19 cellular contexts compared by ENCODE assay signal in the genomic region with DNA sequence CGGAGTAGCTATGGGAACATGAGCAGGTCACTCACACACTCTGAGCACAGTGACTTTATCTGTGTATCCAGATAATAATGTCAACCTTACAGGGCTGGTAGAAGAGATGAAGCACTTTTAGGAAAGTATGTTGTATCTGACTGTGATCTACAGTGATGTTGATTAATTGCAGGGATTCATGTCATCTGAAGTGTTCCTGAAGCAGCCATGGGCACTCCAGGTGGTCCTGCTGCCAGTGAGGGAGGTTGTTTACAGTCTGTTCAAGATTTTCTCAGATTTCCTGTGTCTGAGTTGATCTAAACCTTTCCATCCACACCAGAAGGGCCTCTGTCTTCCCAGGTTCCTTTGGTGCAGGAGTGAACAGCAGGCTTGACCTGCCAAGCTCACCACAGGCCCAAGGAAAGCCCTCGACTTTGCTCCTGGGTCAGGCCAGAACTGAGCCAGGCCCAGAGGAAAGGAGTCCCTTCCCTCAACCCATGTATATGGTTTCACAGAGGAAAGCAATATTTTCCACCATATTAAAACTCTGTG. TPM values are rescaled to one million over a fixed set of nuclear protein-coding genes. Genes with fewer than 3 reads are reported as not detected.
"Had no signal": no experiment of that assay in that cellular context is flagged by ENCODE, and none has a peak within 500 bp of the region (broad histone marks: within the 10 kb centered on the region; RNA-seq: fewer than 3 reads in every experiment).

No MANE protein-coding gene starts in this region.

- H3K4me3 ChIP-seq: body of pancreas, left ventricle myocardium inferior, spleen, tibial nerve had no signal

- H3K4me3 Mint-ChIP-seq: activated naive CD4-positive, alpha-beta T cell treated with anti-CD3 and anti-CD28 coated beads, Interleukin-2, amount 50 U/mL, for 24 hours; central memory CD8-positive, alpha-beta T cell; effector memory CD8-positive, alpha-beta T cell; memory B cell; natural killer cell treated with Interleukin-12 subunit alpha and Interleukin-12 subunit beta and Interleukin-15 and Interleukin-18, amount 100 ng/mL, for 72 hours; stimulated activated memory B cell treated with anti-CD40 and anti-IgM and Interleukin-4, amounts not matched to agents 10 μg/mL and 1 μg/mL and 100 μg/mL, for 72 hours had no signal

- H3K36me3 Mint-ChIP-seq: activated naive CD4-positive, alpha-beta T cell treated with anti-CD3 and anti-CD28 coated beads, Interleukin-2, amount 50 U/mL, for 24 hours; memory B cell; natural killer cell treated with Interleukin-12 subunit alpha and Interleukin-12 subunit beta and Interleukin-15 and Interleukin-18, amount 100 ng/mL, for 72 hours; stimulated activated memory B cell treated with anti-CD40 and anti-IgM and Interleukin-4, amounts not matched to agents 10 μg/mL and 1 μg/mL and 100 μg/mL, for 72 hours had no signal

- ATAC-seq: activated CD4-positive, CD25-positive, alpha-beta regulatory T cell treated with anti-CD3 and anti-CD28 coated beads, Interleukin-2, amount 50 U/mL, for 24 hours; body of pancreas; effector memory CD8-positive, alpha-beta T cell; natural killer cell treated with Interleukin-12 subunit alpha and Interleukin-12 subunit beta and Interleukin-15 and Interleukin-18, amount 100 ng/mL, for 72 hours; sciatic nerve; stimulated activated memory B cell treated with anti-CD40 and anti-IgM and Interleukin-4, amounts not matched to agents 10 μg/mL and 1 μg/mL and 100 μg/mL, for 72 hours had no signal

- DNase-seq: amniotic stem cell; body of pancreas; effector memory CD8-positive, alpha-beta T cell; erythroblast; left ventricle myocardium inferior; spleen; stimulated activated CD4-positive, alpha-beta T cell treated with anti-CD3 and anti-CD28 coated beads, Interleukin-1b, Interleukin-23, amount 100 ng/mL, for 48 hours had no signal

- H3K9me3 Mint-ChIP-seq: activated naive CD4-positive, alpha-beta T cell treated with anti-CD3 and anti-CD28 coated beads, Interleukin-2, amount 50 U/mL, for 24 hours; central memory CD8-positive, alpha-beta T cell; effector memory CD8-positive, alpha-beta T cell; memory B cell; natural killer cell treated with Interleukin-12 subunit alpha and Interleukin-12 subunit beta and Interleukin-15 and Interleukin-18, amount 100 ng/mL, for 72 hours; stimulated activated memory B cell treated with anti-CD40 and anti-IgM and Interleukin-4, amounts not matched to agents 10 μg/mL and 1 μg/mL and 100 μg/mL, for 72 hours had no signal

- H3K36me3 ChIP-seq: left ventricle myocardium inferior, spleen, tibial nerve had no signal

- H3K4me1 ChIP-seq: body of pancreas, left ventricle myocardium inferior, spleen, tibial nerve had no signal

- H3K9me3 ChIP-seq: body of pancreas, left ventricle myocardium inferior, spleen, tibial nerve had no signal

- H3K27me3 ChIP-seq: body of pancreas, spleen, tibial nerve had no signal

- H3K27ac Mint-ChIP-seq: activated naive CD4-positive, alpha-beta T cell treated with anti-CD3 and anti-CD28 coated beads, Interleukin-2, amount 50 U/mL, for 24 hours; effector memory CD8-positive, alpha-beta T cell; memory B cell; natural killer cell treated with Interleukin-12 subunit alpha and Interleukin-12 subunit beta and Interleukin-15 and Interleukin-18, amount 100 ng/mL, for 72 hours; stimulated activated memory B cell treated with anti-CD40 and anti-IgM and Interleukin-4, amounts not matched to agents 10 μg/mL and 1 μg/mL and 100 μg/mL, for 72 hours had no signal

- H3K27ac ChIP-seq: body of pancreas, left ventricle myocardium inferior, spleen, tibial nerve had no signal

- H3K4me1 Mint-ChIP-seq: activated naive CD4-positive, alpha-beta T cell treated with anti-CD3 and anti-CD28 coated beads, Interleukin-2, amount 50 U/mL, for 24 hours; central memory CD8-positive, alpha-beta T cell; memory B cell; stimulated activated memory B cell treated with anti-CD40 and anti-IgM and Interleukin-4, amounts not matched to agents 10 μg/mL and 1 μg/mL and 100 μg/mL, for 72 hours had no signal

- H3K27me3 Mint-ChIP-seq: activated naive CD4-positive, alpha-beta T cell treated with anti-CD3 and anti-CD28 coated beads, Interleukin-2, amount 50 U/mL, for 24 hours had no signal

RNA-seq across cellular contexts. Expression of gene KIAA2012, which starts 28.1 kb away (rescaled TPM):
- total RNA-seq: body of pancreas; left ventricle myocardium inferior; natural killer cell treated with Interleukin-12 subunit alpha and Interleukin-12 subunit beta and Interleukin-15 and Interleukin-18, amount 100 ng/mL, for 72 hours; osteoblast; pulmonary artery endothelial cell; sciatic nerve; spleen; subcutaneous adipose tissue; tibial nerve had no signal
- polyA plus RNA-seq: keratinocyte, spleen had no signal
